12 cellular contexts compared by ENCODE assay signal in the genomic region with DNA sequence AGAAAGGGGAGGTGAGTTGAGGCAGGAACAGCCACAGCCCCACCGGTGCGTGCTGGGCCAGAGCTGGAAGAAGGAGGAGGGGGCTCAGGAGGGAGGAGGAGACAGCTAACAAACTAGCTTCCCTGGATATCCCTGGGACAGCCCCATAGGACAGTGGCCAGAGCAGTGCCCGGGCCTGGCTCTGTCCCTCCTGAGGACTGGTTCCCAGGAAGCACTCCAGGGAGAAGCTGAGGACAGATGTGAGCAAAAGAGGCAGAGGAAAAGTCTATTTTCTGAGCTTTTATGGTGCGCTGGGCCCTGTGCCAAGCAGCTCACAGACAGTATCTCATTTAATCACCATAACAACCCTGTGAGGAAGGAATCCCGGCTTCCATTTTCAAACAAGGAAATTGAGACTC. TPM values are rescaled to one million over a fixed set of nuclear protein-coding genes. Genes with fewer than 3 reads are reported as not detected.
A peak's percentile ranks its signal among the peaks of the same experiment; 100 is the strongest.
DNase-seq lines count a peak whose midpoint lies in the region; ATAC-seq, FAIRE-seq and TF ChIP-seq lines count a peak whose summit lies in the region.
"Had no signal": no experiment of that assay in that cellular context is flagged by ENCODE, and none has a peak within 500 bp of the region (broad histone marks: within the 10 kb centered on the region; RNA-seq: fewer than 3 reads in every experiment).

No MANE protein-coding gene starts in this region.

- no peaks in the 10 kb centered on the region for H3K4me1 Mint-ChIP-seq in activated CD4-positive, alpha-beta memory T cell treated with anti-CD3 and anti-CD28 coated beads, Interleukin-2, amount 10 ng/mL, durations not matched to agents 7 days and 5 days

- POLR2A ChIA-PET in activated CD4-positive, alpha-beta memory T cell treated with anti-CD3 and anti-CD28 coated beads, Interleukin-2, amount 10 ng/mL, durations not matched to agents 7 days and 5 days (lab: Charles Lee) = interaction anchor here (1.1 to 2.1 kb wide), 5 partner anchors 15 to 36 kb away, joined by 3 to 20 read pairs (median 5); a partner anchor contains a TSS

- no peak overlapping the region for H3K27ac Mint-ChIP-seq in activated CD4-positive, alpha-beta memory T cell treated with anti-CD3 and anti-CD28 coated beads, Interleukin-2, amount 10 ng/mL, durations not matched to agents 7 days and 5 days

- H3K36me3 Mint-ChIP-seq in activated CD4-positive, alpha-beta memory T cell treated with anti-CD3 and anti-CD28 coated beads, Interleukin-2, amount 10 ng/mL, durations not matched to agents 7 days and 5 days (ENCODE audit: low read depth) = no peaks in the 10 kb centered on the region

- DNase-seq in EH (ENCODE audit: low read depth) (peak; percentile 84), ascending aorta (ENCODE audit: low spot score in 2 of 2) (peak in 1 of 2 donors; percentile 63), right cardiac atrium (peak; percentile 64 to 83 (median 79)), sciatic nerve (ENCODE audit: low spot score) (no peak), GM10266 (ENCODE audit: extremely low spot score) (no peak), urothelium cell line (ENCODE audit: low spot score) (no peak)
- DNase-seq in activated CD8-positive, alpha-beta memory T cell treated with anti-CD3 and anti-CD28 coated beads, Interleukin-2, amount 50 U/mL, for 4 hours = no peak
- no peak for DNase-seq in activated CD4-positive, alpha-beta memory T cell treated with anti-CD3 and anti-CD28 coated beads, Interleukin-2, amount 10 ng/mL, durations not matched to agents 7 days and 5 days
- DNase-seq: amniotic stem cell, Calu3, glutamatergic neuron, MG63 had no signal

- no peaks in the 10 kb centered on the region for H3K9me3 Mint-ChIP-seq in activated CD4-positive, alpha-beta memory T cell treated with anti-CD3 and anti-CD28 coated beads, Interleukin-2, amount 10 ng/mL, durations not matched to agents 7 days and 5 days

- H3K36me3 ChIP-seq in ascending aorta = no peaks in the 10 kb centered on the region
- H3K36me3 ChIP-seq: MG63 had no signal

- CTCF ChIA-PET in activated CD4-positive, alpha-beta memory T cell treated with anti-CD3 and anti-CD28 coated beads, Interleukin-2, amount 10 ng/mL, durations not matched to agents 7 days and 5 days (lab: Charles Lee) = interaction anchor here (0.7 to 3.3 kb wide), 7 partner anchors 12 to 204 kb away, joined by 3 to 18 read pairs (median 3); a partner anchor contains a TSS

- TF ChIP-seq CTCF in ascending aorta (IDR thresholded peaks at IDR 0.05) = no peak
- TF ChIP-seq CTCF in GM10266 (IDR thresholded peaks at IDR 0.05; ENCODE audit: control insufficient read depth, insufficient read depth, low read depth, missing control alignments) = no peak

- FAIRE-seq in urothelium cell line (lab: Jason Lieb, UNC) = no peak

- no peaks in the 10 kb centered on the region for H3K27me3 ChIP-seq in ascending aorta
- no peaks in the 10 kb centered on the region for H3K27me3 ChIP-seq in right cardiac atrium (ENCODE audit: control insufficient read depth, insufficient read depth)
- H3K27me3 ChIP-seq: MG63 had no signal

- H3K4me3 Mint-ChIP-seq in activated CD4-positive, alpha-beta memory T cell treated with anti-CD3 and anti-CD28 coated beads, Interleukin-2, amount 10 ng/mL, durations not matched to agents 7 days and 5 days = no peak overlapping the region

- intact Hi-C loops in ascending aorta (cut with DNase I) (no loop called here), right cardiac atrium (cut with DNase I) (no loop called here), sciatic nerve (cut with DNase I) (no loop called here)

- peak; percentile 8 to 47 for ATAC-seq in right cardiac atrium
- peak; percentile 11 for ATAC-seq in sciatic nerve

- H3K27ac ChIP-seq in ascending aorta (peak overlapping the region; percentile 78 to 82), right cardiac atrium (ENCODE audit: low read length) (peak overlapping the region; percentile 36)

- H3K4me1 ChIP-seq in ascending aorta (peaks cover 14 to 26% of the 10 kb centered on the region in 2 donors), right cardiac atrium (ENCODE audit: control insufficient read depth, insufficient read depth, low read length) (peaks cover 13% of the 10 kb centered on the region)

- no peaks in the 10 kb centered on the region for H3K9me3 ChIP-seq in ascending aorta
- H3K9me3 ChIP-seq in right cardiac atrium (ENCODE audit: control insufficient read depth, low read length) = no peaks in the 10 kb centered on the region
- H3K9me3 ChIP-seq: MG63 had no signal

- no peaks in the 10 kb centered on the region for H3K27me3 Mint-ChIP-seq in activated CD4-positive, alpha-beta memory T cell treated with anti-CD3 and anti-CD28 coated beads, Interleukin-2, amount 10 ng/mL, durations not matched to agents 7 days and 5 days

- WGBS in right cardiac atrium = 36% methylated on average over 5 of the region's 5 CpGs

- H3K4me3 ChIP-seq in ascending aorta (peak overlapping the region in 1 of 2 donors; percentile 25), right cardiac atrium (ENCODE audit: low read length) (no peak overlapping the region)
- H3K4me3 ChIP-seq: MG63 had no signal

RNA-seq across cellular contexts. Expression of a gene that starts 8.3 kb away (rescaled TPM):
- total RNA-seq in ascending aorta (58.0 TPM), right cardiac atrium (10 to 100 TPM; 12.4 to 19.2 (median 14.9) TPM), sciatic nerve (22.7 TPM)
- polyA plus RNA-seq in right cardiac atrium = 6.4 TPM
- under 1 TPM; 0.23 to 0.25 TPM for total RNA-seq in activated CD4-positive, alpha-beta memory T cell treated with anti-CD3 and anti-CD28 coated beads, Interleukin-2, amount 10 ng/mL, durations not matched to agents 7 days and 5 days

RNA-seq across cellular contexts. Expression of a gene that starts 28.1 kb away (rescaled TPM):
- total RNA-seq in ascending aorta (96.7 TPM), right cardiac atrium (10 to 100 TPM; 56.7 to 98.3 (median 78.2) TPM), sciatic nerve (100 TPM)
- 52.6 TPM for polyA plus RNA-seq in right cardiac atrium
- total RNA-seq in activated CD4-positive, alpha-beta memory T cell treated with anti-CD3 and anti-CD28 coated beads, Interleukin-2, amount 10 ng/mL, durations not matched to agents 7 days and 5 days = 100 to 1,000 TPM; 130 to 131 TPM

RNA-seq across cellular contexts. Expression of a gene that starts 35.3 kb away (rescaled TPM):
- total RNA-seq in ascending aorta (76.0 TPM), right cardiac atrium (100 to 1,000 TPM in 2 of 4 donors, 10 to 100 TPM in 2; 96.9 to 115 (median 99.1) TPM), sciatic nerve (79.4 TPM)
- 100 TPM for polyA plus RNA-seq in right cardiac atrium
- total RNA-seq in activated CD4-positive, alpha-beta memory T cell treated with anti-CD3 and anti-CD28 coated beads, Interleukin-2, amount 10 ng/mL, durations not matched to agents 7 days and 5 days = 100 to 1,000 TPM; 159 to 161 TPM

RNA-seq across cellular contexts. Expression of a gene that starts 35.9 kb away (rescaled TPM):
- total RNA-seq in ascending aorta = 12.9 TPM
- total RNA-seq in right cardiac atrium = 10 to 100 TPM; 36.7 to 45.1 (median 41.9) TPM
- 44.7 TPM for polyA plus RNA-seq in right cardiac atrium
- total RNA-seq in sciatic nerve = 25.5 TPM
- total RNA-seq in activated CD4-positive, alpha-beta memory T cell treated with anti-CD3 and anti-CD28 coated beads, Interleukin-2, amount 10 ng/mL, durations not matched to agents 7 days and 5 days = 10 to 100 TPM; 54.1 to 56.3 TPM

RNA-seq across cellular contexts. Expression of a gene that starts 43.7 kb away (rescaled TPM):
- total RNA-seq in ascending aorta (183 TPM), right cardiac atrium (100 to 1,000 TPM; 176 to 196 (median 192) TPM), sciatic nerve (208 TPM)
- polyA plus RNA-seq in right cardiac atrium = 180 TPM
- total RNA-seq in activated CD4-positive, alpha-beta memory T cell treated with anti-CD3 and anti-CD28 coated beads, Interleukin-2, amount 10 ng/mL, durations not matched to agents 7 days and 5 days = 100 to 1,000 TPM; 135 to 138 TPM

Comparison
In these comparisons a context has a peak if more than half of its experiments do, and no peak if none do; other contexts are left out.
1. DNase-seq: peak in EH (single experiment) and right cardiac atrium (3 of 3); none in sciatic nerve (single experiment), GM10266 (single experiment), activated CD8-positive, alpha-beta memory T cell treated with anti-CD3 and anti-CD28 coated beads, Interleukin-2, amount 50 U/mL, for 4 hours (single experiment), activated CD4-positive, alpha-beta memory T cell treated with anti-CD3 and anti-CD28 coated beads, Interleukin-2, amount 10 ng/mL, durations not matched to agents 7 days and 5 days (single experiment) and urothelium cell line (single experiment).
2. RNA of a gene that starts 8.3 kb away (total RNA-seq): 58.0 TPM in ascending aorta (single experiment), 22.7 TPM in sciatic nerve (single experiment) and 12.4 to 19.2 TPM in right cardiac atrium; 0.23 to 0.25 TPM in activated CD4-positive, alpha-beta memory T cell treated with anti-CD3 and anti-CD28 coated beads, Interleukin-2, amount 10 ng/mL, durations not matched to agents 7 days and 5 days; every median in the first group is over 10 times any median in the second.